In the genomic region with DNA sequence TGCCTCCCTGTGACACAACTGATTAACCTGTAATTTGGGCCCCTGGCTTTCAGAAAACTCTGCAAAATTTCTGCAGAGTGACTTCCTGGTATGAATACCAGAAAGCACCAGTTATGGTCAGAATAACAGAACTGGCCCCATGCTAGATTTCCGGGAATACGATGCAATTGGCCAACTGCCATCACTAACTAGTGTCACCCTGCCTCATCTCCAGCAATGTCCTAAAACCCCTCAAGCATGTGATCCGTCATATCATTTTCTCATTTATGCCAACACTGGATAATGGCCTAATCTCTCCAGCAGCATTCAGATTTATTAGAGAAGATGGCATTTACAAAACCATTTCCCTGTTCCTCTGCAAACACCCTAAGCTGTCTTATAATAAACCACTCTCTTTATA, we compare ENCODE assay signal across 12 cellular contexts.
"Had no signal": no experiment of that assay in that cellular context is flagged by ENCODE, and none has a peak within 500 bp of the region (broad histone marks: within the 10 kb centered on the region; RNA-seq: fewer than 3 reads in every experiment).

No MANE protein-coding gene starts in this region.

- H3K4me3 ChIP-seq: hepatocyte, lower lobe of right lung, sigmoid colon, transverse colon, vagina had no signal

- H3K27ac ChIP-seq: foreskin keratinocyte, hepatocyte, lower lobe of right lung, sigmoid colon, transverse colon, vagina had no signal

- H3K27me3 ChIP-seq: hepatocyte, sigmoid colon, transverse colon, vagina had no signal

- ATAC-seq: activated CD4-positive, alpha-beta T cell treated with anti-CD3 and anti-CD28 coated beads for 36 hours; foreskin keratinocyte; lower lobe of right lung; T-helper 17 cell; WTC11 had no signal

- DNase-seq: activated CD4-positive, alpha-beta T cell treated with anti-CD3 and anti-CD28 coated beads for 36 hours; activated CD4-positive, alpha-beta T cell treated with anti-CD3 and anti-CD28 coated beads, Interleukin-2, amount 50 U/mL, for 48 hours; activated gamma-delta T cell; foreskin keratinocyte; lower lobe of right lung; sigmoid colon; stimulated activated naive CD4-positive, alpha-beta T cell treated with Interleukin-2 at 50 U/mL for 16 hours; T-helper 17 cell; transverse colon had no signal

- H3K4me1 ChIP-seq: foreskin keratinocyte, lower lobe of right lung, sigmoid colon, transverse colon, vagina had no signal

- H3K36me3 ChIP-seq: lower lobe of right lung, sigmoid colon, transverse colon, vagina had no signal

- H3K9me3 ChIP-seq: lower lobe of right lung, transverse colon, vagina had no signal
